Comparison of ENCODE assay signal across 1 cellular context in the genomic region with DNA sequence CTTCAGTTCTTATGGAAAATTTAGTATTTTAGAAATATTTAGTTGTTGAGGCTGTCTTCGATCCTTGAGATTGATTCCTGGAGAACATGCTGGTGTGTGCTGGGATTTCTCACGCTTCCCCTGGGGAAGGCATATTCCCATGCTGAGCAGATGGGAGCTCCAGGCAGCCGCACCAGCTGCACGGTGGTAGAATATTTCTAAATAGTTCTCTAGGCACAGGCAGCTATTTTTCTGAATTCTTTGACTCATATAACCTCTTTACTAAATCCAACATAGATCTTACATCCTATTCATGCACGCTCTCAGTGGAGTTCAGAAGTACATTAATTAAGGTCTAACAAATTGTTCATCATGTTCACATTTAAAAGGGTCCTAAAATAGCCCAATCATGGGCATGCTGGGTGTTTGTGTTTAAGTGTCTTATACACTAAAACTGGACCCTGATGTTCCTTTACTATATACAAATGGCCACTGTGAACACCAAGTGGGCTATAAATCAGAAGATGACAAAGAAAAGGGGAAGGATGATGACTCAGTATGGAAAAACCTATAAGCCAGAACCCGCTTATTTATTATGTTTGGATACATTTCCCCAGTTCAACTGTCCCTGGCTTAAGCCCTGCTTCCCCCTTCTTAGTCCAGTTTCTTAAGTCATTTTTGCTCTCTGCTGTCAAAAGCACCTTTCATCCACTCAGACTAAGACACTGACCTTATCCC.
TF ChIP-seq lines count a peak whose summit lies in the region.

No MANE protein-coding gene starts in this region.

TF ChIP-seq in GM23338, 12 proteins besides CTCF, POLR2A, EP300 and RAD21 (continued from another document):
- TF ChIP-seq, protein P1, sequence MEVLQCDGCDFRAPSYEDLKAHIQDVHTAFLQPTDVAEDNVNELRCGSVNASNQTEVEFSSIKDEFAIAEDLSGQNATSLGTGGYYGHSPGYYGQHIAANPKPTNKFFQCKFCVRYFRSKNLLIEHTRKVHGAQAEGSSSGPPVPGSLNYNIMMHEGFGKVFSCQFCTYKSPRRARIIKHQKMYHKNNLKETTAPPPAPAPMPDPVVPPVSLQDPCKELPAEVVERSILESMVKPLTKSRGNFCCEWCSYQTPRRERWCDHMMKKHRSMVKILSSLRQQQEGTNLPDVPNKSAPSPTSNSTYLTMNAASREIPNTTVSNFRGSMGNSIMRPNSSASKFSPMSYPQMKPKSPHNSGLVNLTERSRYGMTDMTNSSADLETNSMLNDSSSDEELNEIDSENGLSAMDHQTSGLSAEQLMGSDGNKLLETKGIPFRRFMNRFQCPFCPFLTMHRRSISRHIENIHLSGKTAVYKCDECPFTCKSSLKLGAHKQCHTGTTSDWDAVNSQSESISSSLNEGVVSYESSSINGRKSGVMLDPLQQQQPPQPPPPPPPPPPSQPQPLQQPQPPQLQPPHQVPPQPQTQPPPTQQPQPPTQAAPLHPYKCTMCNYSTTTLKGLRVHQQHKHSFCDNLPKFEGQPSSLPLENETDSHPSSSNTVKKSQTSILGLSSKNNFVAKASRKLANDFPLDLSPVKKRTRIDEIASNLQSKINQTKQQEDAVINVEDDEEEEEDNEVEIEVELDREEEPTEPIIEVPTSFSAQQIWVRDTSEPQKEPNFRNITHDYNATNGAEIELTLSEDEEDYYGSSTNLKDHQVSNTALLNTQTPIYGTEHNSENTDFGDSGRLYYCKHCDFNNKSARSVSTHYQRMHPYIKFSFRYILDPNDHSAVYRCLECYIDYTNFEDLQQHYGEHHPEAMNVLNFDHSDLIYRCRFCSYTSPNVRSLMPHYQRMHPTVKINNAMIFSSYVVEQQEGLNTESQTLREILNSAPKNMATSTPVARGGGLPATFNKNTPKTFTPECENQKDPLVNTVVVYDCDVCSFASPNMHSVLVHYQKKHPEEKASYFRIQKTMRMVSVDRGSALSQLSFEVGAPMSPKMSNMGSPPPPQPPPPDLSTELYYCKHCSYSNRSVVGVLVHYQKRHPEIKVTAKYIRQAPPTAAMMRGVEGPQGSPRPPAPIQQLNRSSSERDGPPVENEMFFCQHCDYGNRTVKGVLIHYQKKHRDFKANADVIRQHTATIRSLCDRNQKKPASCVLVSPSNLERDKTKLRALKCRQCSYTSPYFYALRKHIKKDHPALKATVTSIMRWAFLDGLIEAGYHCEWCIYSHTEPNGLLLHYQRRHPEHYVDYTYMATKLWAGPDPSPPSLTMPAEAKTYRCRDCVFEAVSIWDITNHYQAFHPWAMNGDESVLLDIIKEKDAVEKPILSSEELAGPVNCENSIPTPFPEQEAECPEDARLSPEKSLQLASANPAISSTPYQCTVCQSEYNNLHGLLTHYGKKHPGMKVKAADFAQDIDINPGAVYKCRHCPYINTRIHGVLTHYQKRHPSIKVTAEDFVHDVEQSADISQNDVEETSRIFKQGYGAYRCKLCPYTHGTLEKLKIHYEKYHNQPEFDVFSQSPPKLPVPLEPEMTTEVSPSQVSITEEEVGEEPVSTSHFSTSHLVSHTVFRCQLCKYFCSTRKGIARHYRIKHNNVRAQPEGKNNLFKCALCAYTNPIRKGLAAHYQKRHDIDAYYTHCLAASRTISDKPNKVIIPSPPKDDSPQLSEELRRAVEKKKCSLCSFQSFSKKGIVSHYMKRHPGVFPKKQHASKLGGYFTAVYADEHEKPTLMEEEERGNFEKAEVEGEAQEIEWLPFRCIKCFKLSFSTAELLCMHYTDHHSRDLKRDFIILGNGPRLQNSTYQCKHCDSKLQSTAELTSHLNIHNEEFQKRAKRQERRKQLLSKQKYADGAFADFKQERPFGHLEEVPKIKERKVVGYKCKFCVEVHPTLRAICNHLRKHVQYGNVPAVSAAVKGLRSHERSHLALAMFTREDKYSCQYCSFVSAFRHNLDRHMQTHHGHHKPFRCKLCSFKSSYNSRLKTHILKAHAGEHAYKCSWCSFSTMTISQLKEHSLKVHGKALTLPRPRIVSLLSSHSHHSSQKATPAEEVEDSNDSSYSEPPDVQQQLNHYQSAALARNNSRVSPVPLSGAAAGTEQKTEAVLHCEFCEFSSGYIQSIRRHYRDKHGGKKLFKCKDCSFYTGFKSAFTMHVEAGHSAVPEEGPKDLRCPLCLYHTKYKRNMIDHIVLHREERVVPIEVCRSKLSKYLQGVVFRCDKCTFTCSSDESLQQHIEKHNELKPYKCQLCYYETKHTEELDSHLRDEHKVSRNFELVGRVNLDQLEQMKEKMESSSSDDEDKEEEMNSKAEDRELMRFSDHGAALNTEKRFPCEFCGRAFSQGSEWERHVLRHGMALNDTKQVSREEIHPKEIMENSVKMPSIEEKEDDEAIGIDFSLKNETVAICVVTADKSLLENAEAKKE (CRISPR knock-in tag; IDR thresholded peaks at IDR 0.05): no peak
